9 cellular contexts compared by ENCODE assay signal in the genomic region with DNA sequence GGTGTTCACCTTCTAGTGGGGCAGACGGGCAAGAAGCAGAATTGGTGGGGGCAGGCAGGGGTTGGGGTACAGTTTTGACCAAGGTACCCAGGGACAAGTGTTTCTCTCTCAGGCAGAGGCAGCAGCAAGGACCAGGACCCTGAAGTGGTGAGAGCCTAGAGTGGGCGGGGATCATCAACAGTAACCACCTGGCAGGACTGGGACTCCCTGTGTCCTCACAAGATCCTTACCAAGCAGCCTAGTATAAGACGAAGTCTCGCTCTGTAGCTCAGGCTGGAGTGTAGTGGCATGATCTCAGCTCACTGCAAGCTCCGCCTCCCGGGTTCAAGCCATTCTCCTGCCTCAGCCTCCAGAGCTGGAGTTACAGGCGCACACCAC. TPM values are rescaled to one million over a fixed set of nuclear protein-coding genes. Genes with fewer than 3 reads are reported as not detected.
DNase-seq lines count a peak whose midpoint lies in the region; ATAC-seq, FAIRE-seq and TF ChIP-seq lines count a peak whose summit lies in the region.
"Had no signal": no experiment of that assay in that cellular context is flagged by ENCODE, and none has a peak within 500 bp of the region (broad histone marks: within the 10 kb centered on the region; RNA-seq: fewer than 3 reads in every experiment).

No MANE protein-coding gene starts in this region.

- H3K27ac Mint-ChIP-seq in WTC11: peak overlapping the region; percentile 90

- no peaks in the 10 kb centered on the region for H3K27me3 Mint-ChIP-seq in activated T-cell treated with anti-CD3 and anti-CD28 coated beads, Interleukin-2, amount 50 U/mL, for 4 hours (ENCODE audit: low read depth)
- H3K27me3 Mint-ChIP-seq in WTC11 (ENCODE audit: low read depth): no peaks in the 10 kb centered on the region

- peak overlapping the region; percentile 64 to 73 for H3K27ac ChIP-seq in tibial artery

- POLR2A ChIA-PET in WTC11 (lab: Charles Lee): interaction anchor here (0.5 to 0.7 kb wide), 2 partner anchors 29 to 352 kb away, joined by 3 to 4 read pairs; no protein-coding TSS in a partner anchor

- peak overlapping the region in 1 of 2 donors; percentile 46 for H3K4me3 ChIP-seq in tibial artery

- no peaks in the 10 kb centered on the region for H3K9me3 Mint-ChIP-seq in activated T-cell treated with anti-CD3 and anti-CD28 coated beads, Interleukin-2, amount 50 U/mL, for 4 hours
- no peaks in the 10 kb centered on the region for H3K9me3 Mint-ChIP-seq in WTC11

- peaks cover 51% of the 10 kb centered on the region for H3K4me1 Mint-ChIP-seq in activated T-cell treated with anti-CD3 and anti-CD28 coated beads, Interleukin-2, amount 50 U/mL, for 4 hours (ENCODE audit: low read depth)
- peaks cover 43% of the 10 kb centered on the region for H3K4me1 Mint-ChIP-seq in WTC11

- H3K4me1 ChIP-seq in tibial artery: peaks cover 8 to 55% (median 49%) of the 10 kb centered on the region in 4 donors

- no peak for ATAC-seq in activated T-cell treated with anti-CD3 and anti-CD28 coated beads, Interleukin-2, amount 50 U/mL, for 4 hours
- ATAC-seq in WTC11 (no peak), left colon (no peak), GM18870 (IDR thresholded peaks at IDR 0.05; ENCODE audit: unreplicated experiment) (no peak)

- H3K27me3 ChIP-seq in tibial artery: no peaks in the 10 kb centered on the region

- peak overlapping the region; percentile 24 for H3K4me3 Mint-ChIP-seq in activated T-cell treated with anti-CD3 and anti-CD28 coated beads, Interleukin-2, amount 50 U/mL, for 4 hours
- peak overlapping the region; percentile 42 for H3K4me3 Mint-ChIP-seq in WTC11

- CTCF ChIA-PET in WTC11 (lab: Charles Lee): interaction anchor here (0.5 to 2.1 kb wide), 4 partner anchors 46 to 263 kb away, joined by 3 to 10 read pairs (median 4); no protein-coding TSS in a partner anchor

- no peaks in the 10 kb centered on the region for H3K9me3 ChIP-seq in tibial artery

- peaks cover 6% of the 10 kb centered on the region for H3K36me3 Mint-ChIP-seq in activated T-cell treated with anti-CD3 and anti-CD28 coated beads, Interleukin-2, amount 50 U/mL, for 4 hours (ENCODE audit: insufficient read depth)
- H3K36me3 Mint-ChIP-seq in WTC11: peaks cover 13% of the 10 kb centered on the region

- intact Hi-C loops in left colon (cut with DNase I, micrococcal nuclease): no loop called here
- intact Hi-C loops in tibial artery (cut with DNase I; ENCODE audit: low total_unique reads): loop anchor here (10.0 kb wide), 1 partner anchor 113 kb away; the partner anchor contains the start of gene GNB1

- TF ChIP-seq CTCF in WTC11 (IDR thresholded peaks at IDR 0.05) (no peak), tibial artery (IDR thresholded peaks at IDR 0.05) (no peak)

- FAIRE-seq in GM19239 (lab: Jason Lieb, UNC): no peak

- H3K36me3 ChIP-seq in tibial artery: peaks cover 12 to 22% (median 18%) of the 10 kb centered on the region in 3 donors

- DNase-seq in activated T-cell treated with anti-CD3 and anti-CD28 coated beads, Interleukin-2, amount 50 U/mL, for 4 hours: no peak
- no peak for DNase-seq in activated T-cell treated with anti-CD3 and anti-CD28 coated beads for 4 hours
- no peak for DNase-seq in WTC11 (ENCODE audit: low spot score)
- DNase-seq in left colon: peak; percentile 31 to 51
- no peak for DNase-seq in tibial artery
- no peak for DNase-seq in GM19239 (ENCODE audit: insufficient read length, low spot score)
- DNase-seq in NCI-H2107 treated with DMSO at 0.1 percent for 48 hours (lab: John Stamatoyannopoulos, UW; ENCODE audit: unreplicated experiment): no peak
- DNase-seq: NCI-H2171 had no signal

TF ChIP-seq in WTC11, 78 proteins besides CTCF, POLR2A, EP300 and RAD21 (continues in another document):
- TF ChIP-seq ELF4 (CRISPR knock-in tag; IDR thresholded peaks at IDR 0.05; ENCODE audit: low read depth) (no peak), MYBL2 (CRISPR knock-in tag; IDR thresholded peaks at IDR 0.05) (no peak), ZNF425 (CRISPR knock-in tag; conservative IDR thresholded peaks at IDR 0.05) (no peak), CREB1 (CRISPR knock-in tag; IDR thresholded peaks at IDR 0.05) (no peak), NFYB (CRISPR knock-in tag; conservative IDR thresholded peaks at IDR 0.05; ENCODE audit: low read depth) (no peak), MAX (CRISPR knock-in tag; IDR thresholded peaks at IDR 0.05) (no peak), CDX4 (CRISPR knock-in tag; IDR thresholded peaks at IDR 0.05; ENCODE audit: borderline replicate concordance) (no peak), SMAD4 (CRISPR knock-in tag; IDR thresholded peaks at IDR 0.05) (no peak)
- TF ChIP-seq, protein P1, sequence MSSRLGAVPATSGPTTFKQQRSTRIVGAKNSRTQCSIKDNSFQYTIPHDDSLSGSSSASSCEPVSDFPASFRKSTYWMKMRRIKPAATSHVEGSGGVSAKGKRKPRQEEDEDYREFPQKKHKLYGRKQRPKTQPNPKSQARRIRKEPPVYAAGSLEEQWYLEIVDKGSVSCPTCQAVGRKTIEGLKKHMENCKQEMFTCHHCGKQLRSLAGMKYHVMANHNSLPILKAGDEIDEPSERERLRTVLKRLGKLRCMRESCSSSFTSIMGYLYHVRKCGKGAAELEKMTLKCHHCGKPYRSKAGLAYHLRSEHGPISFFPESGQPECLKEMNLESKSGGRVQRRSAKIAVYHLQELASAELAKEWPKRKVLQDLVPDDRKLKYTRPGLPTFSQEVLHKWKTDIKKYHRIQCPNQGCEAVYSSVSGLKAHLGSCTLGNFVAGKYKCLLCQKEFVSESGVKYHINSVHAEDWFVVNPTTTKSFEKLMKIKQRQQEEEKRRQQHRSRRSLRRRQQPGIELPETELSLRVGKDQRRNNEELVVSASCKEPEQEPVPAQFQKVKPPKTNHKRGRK (CRISPR knock-in tag; IDR thresholded peaks at IDR 0.05; ENCODE audit: borderline replicate concordance): no peak
- TF ChIP-seq, protein P2, sequence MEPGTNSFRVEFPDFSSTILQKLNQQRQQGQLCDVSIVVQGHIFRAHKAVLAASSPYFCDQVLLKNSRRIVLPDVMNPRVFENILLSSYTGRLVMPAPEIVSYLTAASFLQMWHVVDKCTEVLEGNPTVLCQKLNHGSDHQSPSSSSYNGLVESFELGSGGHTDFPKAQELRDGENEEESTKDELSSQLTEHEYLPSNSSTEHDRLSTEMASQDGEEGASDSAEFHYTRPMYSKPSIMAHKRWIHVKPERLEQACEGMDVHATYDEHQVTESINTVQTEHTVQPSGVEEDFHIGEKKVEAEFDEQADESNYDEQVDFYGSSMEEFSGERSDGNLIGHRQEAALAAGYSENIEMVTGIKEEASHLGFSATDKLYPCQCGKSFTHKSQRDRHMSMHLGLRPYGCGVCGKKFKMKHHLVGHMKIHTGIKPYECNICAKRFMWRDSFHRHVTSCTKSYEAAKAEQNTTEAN (CRISPR knock-in tag; IDR thresholded peaks at IDR 0.05): no peak
- TF ChIP-seq, protein P3, sequence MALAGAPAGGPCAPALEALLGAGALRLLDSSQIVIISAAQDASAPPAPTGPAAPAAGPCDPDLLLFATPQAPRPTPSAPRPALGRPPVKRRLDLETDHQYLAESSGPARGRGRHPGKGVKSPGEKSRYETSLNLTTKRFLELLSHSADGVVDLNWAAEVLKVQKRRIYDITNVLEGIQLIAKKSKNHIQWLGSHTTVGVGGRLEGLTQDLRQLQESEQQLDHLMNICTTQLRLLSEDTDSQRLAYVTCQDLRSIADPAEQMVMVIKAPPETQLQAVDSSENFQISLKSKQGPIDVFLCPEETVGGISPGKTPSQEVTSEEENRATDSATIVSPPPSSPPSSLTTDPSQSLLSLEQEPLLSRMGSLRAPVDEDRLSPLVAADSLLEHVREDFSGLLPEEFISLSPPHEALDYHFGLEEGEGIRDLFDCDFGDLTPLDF (CRISPR knock-in tag; IDR thresholded peaks at IDR 0.05): no peak

RNA-seq across cellular contexts. Expression of gene NADK, which starts 3.2 kb away (rescaled TPM):
- total RNA-seq in activated T-cell treated with anti-CD3 and anti-CD28 coated beads, Interleukin-2, amount 50 U/mL, for 4 hours: 100 to 1,000 TPM in 2 of 3 donors, 10 to 100 TPM in 1; 98.7 to 108 (median 106) TPM
- total RNA-seq in WTC11 (2021): 106 to 124 TPM (median 119 TPM) in 3 replicates
- 100 to 1,000 TPM; 141 to 156 TPM for total RNA-seq in left colon

RNA-seq across cellular contexts. Expression of gene CDK11A, which starts 57.4 kb away (rescaled TPM):
- total RNA-seq in activated T-cell treated with anti-CD3 and anti-CD28 coated beads, Interleukin-2, amount 50 U/mL, for 4 hours: 100 to 1,000 TPM in 2 of 3 donors, 10 to 100 TPM in 1; 90.1 to 143 (median 126) TPM
- total RNA-seq in WTC11 (2021) (47.8 to 54.7 TPM (median 52.0 TPM) in 3 replicates), left colon (10 to 100 TPM; 66.4 to 72.3 TPM)

Comparison
In these comparisons a context has a peak if more than half of its experiments do, and no peak if none do; other contexts are left out.
1. DNase-seq: peak in left colon (2 of 2); none in activated T-cell treated with anti-CD3 and anti-CD28 coated beads, Interleukin-2, amount 50 U/mL, for 4 hours (single experiment), activated T-cell treated with anti-CD3 and anti-CD28 coated beads for 4 hours (single experiment), WTC11 (single experiment), tibial artery (0 of 2), GM19239 (single experiment) and NCI-H2107 treated with DMSO at 0.1 percent for 48 hours (single experiment).